Comparison of ENCODE assay signal across 31 cellular contexts in the genomic region with DNA sequence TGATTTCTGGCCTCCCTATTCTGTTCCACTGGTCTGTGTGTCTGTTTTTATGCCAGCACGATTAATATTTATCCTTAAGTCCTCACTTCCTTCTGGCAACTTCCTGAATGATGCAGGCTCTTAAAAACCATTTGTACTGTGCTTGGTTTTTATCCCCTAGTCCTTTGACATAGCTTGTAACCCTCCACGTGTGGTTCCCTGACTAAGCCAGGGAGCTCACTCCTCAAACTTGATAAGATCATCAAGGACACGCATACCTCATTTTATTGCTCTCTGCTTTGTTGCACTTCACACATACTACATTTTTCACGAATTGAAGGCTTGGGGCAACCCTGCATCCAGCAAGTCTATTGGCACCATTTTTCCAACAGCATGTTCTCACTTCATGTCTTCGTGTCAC.
"Had no signal": no experiment of that assay in that cellular context is flagged by ENCODE, and none has a peak within 500 bp of the region (broad histone marks: within the 10 kb centered on the region; RNA-seq: fewer than 3 reads in every experiment).

No MANE protein-coding gene starts in this region.

- ATAC-seq: gastroesophageal sphincter; left cardiac atrium; right lobe of liver; stimulated activated memory B cell treated with anti-CD40 and anti-IgM and Interleukin-4, amounts not matched to agents 10 μg/mL and 1 μg/mL and 100 μg/mL, for 72 hours; stimulated activated naive CD8-positive, alpha-beta T cell treated with anti-CD3 and anti-CD28 coated beads, Interleukin-15, amount 100 ng/mL, for 72 hours had no signal

- DNase-seq: activated B cell treated with CpG ODN at 0.5 μM for 24 hours; activated CD4-positive, alpha-beta T cell treated with anti-CD3 and anti-CD28 coated beads for 4 hours; activated CD4-positive, alpha-beta T cell treated with anti-CD3 and anti-CD28 coated beads, Interleukin-2, amount 50 U/mL, for 48 hours; activated CD8-positive, alpha-beta memory T cell treated with anti-CD3 and anti-CD28 coated beads for 24 hours; activated effector memory CD4-positive, alpha-beta T cell treated with anti-CD3 and anti-CD28 coated beads, Interleukin-2, amount 50 U/mL, for 16 hours; activated naive CD4-positive, alpha-beta T cell treated with anti-CD3 and anti-CD28 coated beads, Interleukin-2, amount 10 ng/mL, durations not matched to agents 7 days and 5 days; activated naive CD8-positive, alpha-beta T cell treated with anti-CD3 and anti-CD28 coated beads, Interleukin-2, amount 10 ng/mL, durations not matched to agents 7 days and 5 days; brain microvascular endothelial cell; dorsolateral prefrontal cortex; effector memory CD4-positive, alpha-beta T cell; erythroblast; islet precursor cell; left cardiac atrium; mammary epithelial cell; nephron progenitor cell; ovary; right lobe of liver; small intestine; stimulated activated CD4-positive, alpha-beta T cell treated with anti-CD3 and anti-CD28 coated beads, Interleukin-1b, Interleukin-23, amount 100 ng/mL, for 48 hours; stimulated activated CD4-positive, alpha-beta T cell treated with anti-CD3 and anti-CD28 coated beads, Interleukin-4, amount 100 ng/mL, for 4 hours; stimulated activated CD8-positive, alpha-beta memory T cell treated with anti-CD3 and anti-CD28 coated beads, Interleukin-4, amount 100 ng/mL, for 48 hours; stimulated activated naive CD8-positive, alpha-beta T cell treated with anti-CD3 and anti-CD28 coated beads, Interleukin-15, amount 100 ng/mL, for 72 hours; substantia nigra; T-helper 2 cell; upper lobe of left lung had no signal

- H3K36me3 ChIP-seq: brain microvascular endothelial cell, gastroesophageal sphincter, neutrophil, ovary, right lobe of liver, upper lobe of left lung had no signal

- H3K4me2 ChIP-seq: hepatocyte had no signal

- H3K27me3 Mint-ChIP-seq: stimulated activated memory B cell treated with anti-CD40 and anti-IgM and Interleukin-4, amounts not matched to agents 10 μg/mL and 1 μg/mL and 100 μg/mL, for 72 hours had no signal

- H3K79me2 ChIP-seq: hepatocyte had no signal

- H3K4me3 ChIP-seq: coronary artery, dorsolateral prefrontal cortex, gastroesophageal sphincter, hepatocyte, ovary, right lobe of liver, upper lobe of left lung had no signal

- H3K27ac ChIP-seq: brain microvascular endothelial cell, coronary artery, dorsolateral prefrontal cortex, gastroesophageal sphincter, hepatocyte, neutrophil, ovary, right lobe of liver, upper lobe of left lung had no signal

- H3K27ac Mint-ChIP-seq: activated B cell treated with CpG ODN at 0.5 μM for 24 hours; activated naive CD4-positive, alpha-beta T cell treated with anti-CD3 and anti-CD28 coated beads, Interleukin-2, amount 10 ng/mL, durations not matched to agents 7 days and 5 days; activated naive CD8-positive, alpha-beta T cell treated with anti-CD3 and anti-CD28 coated beads, Interleukin-2, amount 10 ng/mL, durations not matched to agents 7 days and 5 days; nephron progenitor cell; progenitor cell of endocrine pancreas; stimulated activated memory B cell treated with anti-CD40 and anti-IgM and Interleukin-4, amounts not matched to agents 10 μg/mL and 1 μg/mL and 100 μg/mL, for 72 hours; stimulated activated naive CD8-positive, alpha-beta T cell treated with anti-CD3 and anti-CD28 coated beads, Interleukin-15, amount 100 ng/mL, for 72 hours had no signal

- H3K4me1 ChIP-seq: right lobe of liver, upper lobe of left lung had no signal

- H3K4me3 Mint-ChIP-seq: activated B cell treated with CpG ODN at 0.5 μM for 24 hours; activated naive CD4-positive, alpha-beta T cell treated with anti-CD3 and anti-CD28 coated beads, Interleukin-2, amount 10 ng/mL, durations not matched to agents 7 days and 5 days; activated naive CD8-positive, alpha-beta T cell treated with anti-CD3 and anti-CD28 coated beads, Interleukin-2, amount 10 ng/mL, durations not matched to agents 7 days and 5 days; nephron progenitor cell; stimulated activated memory B cell treated with anti-CD40 and anti-IgM and Interleukin-4, amounts not matched to agents 10 μg/mL and 1 μg/mL and 100 μg/mL, for 72 hours; stimulated activated naive CD8-positive, alpha-beta T cell treated with anti-CD3 and anti-CD28 coated beads, Interleukin-15, amount 100 ng/mL, for 72 hours had no signal

- H3K4me1 Mint-ChIP-seq: activated naive CD4-positive, alpha-beta T cell treated with anti-CD3 and anti-CD28 coated beads, Interleukin-2, amount 10 ng/mL, durations not matched to agents 7 days and 5 days had no signal

- H3K36me3 Mint-ChIP-seq: activated naive CD4-positive, alpha-beta T cell treated with anti-CD3 and anti-CD28 coated beads, Interleukin-2, amount 10 ng/mL, durations not matched to agents 7 days and 5 days; activated naive CD8-positive, alpha-beta T cell treated with anti-CD3 and anti-CD28 coated beads, Interleukin-2, amount 10 ng/mL, durations not matched to agents 7 days and 5 days had no signal

- H3K27me3 ChIP-seq: brain microvascular endothelial cell, gastroesophageal sphincter, hepatocyte, ovary, right lobe of liver, upper lobe of left lung had no signal

- H2AFZ ChIP-seq: hepatocyte had no signal

- H3K9me3 ChIP-seq: neutrophil, ovary, right lobe of liver had no signal
